Comparison of ENCODE assay signal across 8 cellular contexts in the genomic region with DNA sequence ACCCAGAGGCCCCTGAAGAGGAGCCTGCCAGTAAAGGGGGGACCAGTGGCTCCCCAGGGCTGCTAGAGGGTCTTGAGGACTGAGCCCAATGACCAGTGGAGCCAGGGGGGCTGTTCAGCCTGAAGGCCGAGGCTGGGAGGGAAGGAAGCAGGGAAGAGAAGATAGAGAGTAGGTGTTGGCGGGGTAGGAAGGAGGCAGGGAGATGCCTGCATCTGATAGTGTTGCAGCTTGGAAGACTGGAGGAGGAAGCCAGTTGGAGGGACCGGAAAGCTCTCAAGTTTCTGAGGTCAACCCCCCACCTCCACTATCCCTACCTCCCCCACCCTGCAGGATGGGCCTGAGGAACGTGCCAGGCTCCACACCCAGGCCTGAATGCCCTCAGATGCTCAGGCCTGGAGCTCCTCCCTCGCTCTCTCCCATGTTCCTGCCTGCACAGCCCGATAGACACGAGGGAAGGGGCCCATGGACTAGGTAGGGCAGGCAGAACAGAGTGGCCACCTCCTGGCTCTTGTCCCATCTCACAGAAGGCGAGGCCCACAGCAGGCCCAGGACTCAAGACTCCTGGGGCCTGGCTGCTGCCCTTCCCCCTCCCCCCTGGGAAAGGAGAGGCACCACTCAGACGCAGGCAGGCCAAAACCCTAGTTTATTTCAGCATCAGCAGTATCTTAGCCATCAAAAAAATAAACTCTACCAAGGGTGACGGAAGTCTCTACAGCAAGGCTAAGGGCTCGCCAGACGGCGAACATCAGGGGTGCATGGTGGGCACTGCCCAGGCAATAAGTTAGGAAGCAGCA. TPM values are rescaled to one million over a fixed set of nuclear protein-coding genes. Genes with fewer than 3 reads are reported as not detected.
DNase-seq lines count a peak whose midpoint lies in the region; ATAC-seq, FAIRE-seq and TF ChIP-seq lines count a peak whose summit lies in the region.

No MANE protein-coding gene starts in this region.

- peaks cover 5% of the 10 kb centered on the region for H3K4me1 Mint-ChIP-seq in activated T-helper 17 cell treated with anti-CD3 and anti-CD28 coated beads, Interleukin-2, amount 50 U/mL, for 72 hours

- FAIRE-seq in HepG2 (lab: Jason Lieb, UNC) = no peak

- H3K27me3 Mint-ChIP-seq in activated T-helper 17 cell treated with anti-CD3 and anti-CD28 coated beads, Interleukin-2, amount 50 U/mL, for 72 hours = no peaks in the 10 kb centered on the region

- in situ Hi-C loops in HepG2 (cut with HindIII; ENCODE audit: extremely low pct_ligation_motif_present, low pct_unique_long_range_greater_than_20kb) = no loop called here

- no peak overlapping the region for H2AFZ ChIP-seq in HepG2 (ENCODE audit: low read length)

- no peaks in the 10 kb centered on the region for H3K27me3 ChIP-seq in HepG2 (ENCODE audit: control insufficient read depth in 1 of 2, insufficient read depth in 2 of 2, low read length in 2 of 2)

- peak overlapping the region; percentile 22 for H3K4me3 Mint-ChIP-seq in activated T-helper 17 cell treated with anti-CD3 and anti-CD28 coated beads, Interleukin-2, amount 50 U/mL, for 72 hours

- CTCF ChIA-PET in HepG2 (lab: Yijun Ruan, JAX; ENCODE audit: low intra/inter-chr PET ratio, low total read pairs) = interaction anchor here (1.3 to 3.0 kb wide), 2 partner anchors 27 to 31 kb away, joined by 6 to 38 read pairs; no protein-coding TSS in a partner anchor

- no peak for ATAC-seq in Right ventricle myocardium inferior
- no peak for ATAC-seq in activated T-helper 17 cell treated with anti-CD3 and anti-CD28 coated beads, Interleukin-2, amount 50 U/mL, for 72 hours (replicated peaks)
- peak; percentile 3 for ATAC-seq in HepG2
- ATAC-seq in HG02759 (IDR thresholded peaks at IDR 0.05; ENCODE audit: unreplicated experiment) = no peak

- peak; percentile 69 for DNase-seq in cardiac septum (ENCODE audit: low spot score)
- no peak for DNase-seq in Right ventricle myocardium inferior (ENCODE audit: missing footprints)
- DNase-seq in HepG2 (ENCODE audit: low spot score) = no peak
- no peak for DNase-seq in amniotic stem cell (lab: John Stamatoyannopoulos, UW)
- no peak for DNase-seq in H4 (ENCODE audit: low spot score)
- no peak for DNase-seq in cortex of kidney (lab: John Stamatoyannopoulos, UW)

- peaks cover 0 to 10% of the 10 kb centered on the region in 2 experiments; a peak in 3 of 5 replicates for H3K36me3 ChIP-seq in HepG2 (replicated peaks in 1 of 2; ENCODE audit: control insufficient read depth in 1 of 2, insufficient read depth in 2 of 2, low read length in 2 of 2)

- no peaks in the 10 kb centered on the region for H4K20me1 ChIP-seq in HepG2 (ENCODE audit: insufficient read depth, low read length)

- H3K4me3 ChIP-seq in HepG2 (replicated peaks in 1 of 3; ENCODE audit: insufficient read depth in 1 of 3, low read depth in 2 of 3, low read length in 3 of 3) = peak overlapping the region in 1 of 3 experiments; percentile 5; a peak in 1 of 6 replicates

- no peak for TF ChIP-seq POLR2A in HepG2 (IDR thresholded peaks at IDR 0.05; ENCODE audit: insufficient read depth in 1 of 2, low read depth in 2 of 2, low read length in 2 of 2)

- no peak overlapping the region for H3K9ac ChIP-seq in HepG2 (ENCODE audit: insufficient read depth, low read depth, low read length)

- TF ChIP-seq EP300 in HepG2 (IDR thresholded peaks at IDR 0.05; ENCODE audit: low read depth in 2 of 2, low read length in 2 of 2) (no peak), HepG2 (CRISPR knock-in tag; IDR thresholded peaks at IDR 0.05; ENCODE audit: borderline replicate concordance) (no peak)

- H3K9me3 ChIP-seq in HepG2 (ENCODE audit: low read length) = no peaks in the 10 kb centered on the region

- H3K27ac Mint-ChIP-seq in activated T-helper 17 cell treated with anti-CD3 and anti-CD28 coated beads, Interleukin-2, amount 50 U/mL, for 72 hours = no peak overlapping the region

- intact Hi-C loops in cardiac septum (cut with DNase I) (loop anchor here (2.0 kb wide), 1 partner anchor 28 kb away; no protein-coding TSS in a partner anchor), Right ventricle myocardium inferior (cut with DNase I) (loop anchor here (2.0 kb wide), 1 partner anchor 28 kb away; no protein-coding TSS in a partner anchor), HepG2 (cut with micrococcal nuclease; ENCODE audit: unreplicated experiment) (no loop called here)

- peaks cover 46% of the 10 kb centered on the region for H3K4me1 ChIP-seq in HepG2 (ENCODE audit: insufficient read depth, low read length)

- TF ChIP-seq CTCF in HepG2 (CRISPR knock-in tag; IDR thresholded peaks at IDR 0.05) = no peak

- peak overlapping the region; percentile 73; the same call in 1 of the 2 replicates for H3K4me2 ChIP-seq in HepG2 (ENCODE audit: low read depth, low read length)

- H3K79me2 ChIP-seq in HepG2 (ENCODE audit: insufficient read depth, low read length) = peaks cover 4% of the 10 kb centered on the region

- TF ChIP-seq RAD21 in HepG2 (CRISPR knock-in tag; IDR thresholded peaks at IDR 0.05) = no peak

- POLR2A ChIA-PET in HepG2 (lab: Yijun Ruan, JAX) = interaction anchor here (2.6 to 3.1 kb wide), 2 partner anchors 9 to 22 kb away, joined by 7 to 24 read pairs; partner anchors contain the start of gene TRMT61A

- WGBS in HepG2 (ENCODE audit: low lambda C conversion rate) = 86% methylated on average over 12 of the region's 13 CpGs

- no peaks in the 10 kb centered on the region for H3K9me3 Mint-ChIP-seq in activated T-helper 17 cell treated with anti-CD3 and anti-CD28 coated beads, Interleukin-2, amount 50 U/mL, for 72 hours

- BruUV-seq in HepG2 (replicated peaks; lab: Mats Ljungman, UMichigan) = no TSS peak

- no peaks in the 10 kb centered on the region for H3K36me3 Mint-ChIP-seq in activated T-helper 17 cell treated with anti-CD3 and anti-CD28 coated beads, Interleukin-2, amount 50 U/mL, for 72 hours (ENCODE audit: low read depth)

- no peak overlapping the region for H3K27ac ChIP-seq in HepG2 (ENCODE audit: extremely low read length, insufficient read depth, low read length)

RNA-seq across cellular contexts. Expression of gene CKB, which starts 3.4 kb away (rescaled TPM):
- total RNA-seq in cardiac septum = 327 TPM
- total RNA-seq in Right ventricle myocardium inferior = 577 TPM
- total RNA-seq in activated T-helper 17 cell treated with anti-CD3 and anti-CD28 coated beads, Interleukin-2, amount 50 U/mL, for 72 hours = 10 to 100 TPM in 1 of 2 donors, 1 to 10 TPM in 1; 4.5 to 13.4 TPM
- total RNA-seq in HepG2 (2016; rRNA removed; fragmentation: Illumina TruSeq; extraction: Trizol) = 82.3 and 92.4 TPM in 2 replicates
- total RNA-seq in HepG2 (2016; cell fraction: cytosol; rRNA removed; fragmentation: Illumina TruSeq; extraction: Trizol; ENCODE audit: low read depth) = 35.0 and 38.6 TPM in 2 replicates
- total RNA-seq in HepG2 (2016; cell fraction: insoluble cytoplasmic fraction; rRNA removed; fragmentation: Illumina TruSeq; extraction: Trizol) = 77.0 and 90.7 TPM in 2 replicates
- total RNA-seq in HepG2 (2016; cell fraction: membrane; rRNA removed; fragmentation: Illumina TruSeq; extraction: Trizol) = 39.1 and 44.5 TPM in 2 replicates
- 55.0 and 62.1 TPM in 2 replicates for total RNA-seq in HepG2 (2016; cell fraction: nucleus; rRNA removed; fragmentation: Illumina TruSeq; extraction: Trizol)
- 179 and 217 TPM in 2 replicates for polyA plus RNA-seq in HepG2 (2011; rRNA removed)
- polyA plus RNA-seq in HepG2 (2011; cell fraction: cytosol; rRNA removed) = 94.2 and 257 TPM in 2 replicates
- 634 and 1,191 TPM in 2 replicates for polyA plus RNA-seq in HepG2 (2011; cell fraction: nucleus; rRNA removed)
- 136 and 210 TPM in 2 replicates for polyA plus RNA-seq in HepG2 (2012)
- 60.2 and 68.2 TPM in 2 replicates for polyA plus RNA-seq in HepG2 (2016; cell fraction: cytosol; fragmentation: Illumina TruSeq; extraction: Trizol; ENCODE audit: low read depth)
- 156 and 198 TPM in 2 replicates for polyA plus RNA-seq in HepG2 (2016; cell fraction: insoluble cytoplasmic fraction; fragmentation: Illumina TruSeq; extraction: Trizol; ENCODE audit: low read depth)
- polyA plus RNA-seq in HepG2 (2016; cell fraction: membrane; fragmentation: Illumina TruSeq; extraction: Trizol; ENCODE audit: low read depth) = 60.4 and 60.5 TPM in 2 replicates
- polyA plus RNA-seq in HepG2 (2016; cell fraction: nucleus; fragmentation: Illumina TruSeq; extraction: Trizol; ENCODE audit: insufficient read depth, low read depth) = 164 and 170 TPM in 2 replicates
- polyA minus RNA-seq in HepG2 (2011; rRNA and poly(A)+ RNA removed; ENCODE audit: low replicate concordance) = 111 and 125 TPM in 2 replicates
- 96.8 and 156 TPM in 2 replicates for polyA minus RNA-seq in HepG2 (2011; cell fraction: cytosol; rRNA and poly(A)+ RNA removed)
- 34.2 and 39.0 TPM in 2 replicates for polyA minus RNA-seq in HepG2 (2011; cell fraction: nucleus; rRNA and poly(A)+ RNA removed)
- total RNA-seq in H4 (2014; rRNA removed; shearing (Covaris generic)) = 47.1 and 52.4 TPM in 2 replicates

RNA-seq across cellular contexts. Expression of gene TRMT61A, which starts 9.8 kb away (rescaled TPM):
- total RNA-seq in cardiac septum (5.2 TPM), Right ventricle myocardium inferior (5.6 TPM), HepG2 (2016; rRNA removed; fragmentation: Illumina TruSeq; extraction: Trizol) (12.2 and 13.6 TPM in 2 replicates)
- total RNA-seq in activated T-helper 17 cell treated with anti-CD3 and anti-CD28 coated beads, Interleukin-2, amount 50 U/mL, for 72 hours = 10 to 100 TPM in 1 of 2 donors, 1 to 10 TPM in 1; 7.0 to 17.2 TPM
- 4.0 and 5.2 TPM in 2 replicates for total RNA-seq in HepG2 (2016; cell fraction: cytosol; rRNA removed; fragmentation: Illumina TruSeq; extraction: Trizol; ENCODE audit: low read depth)
- 12.4 and 14.5 TPM in 2 replicates for total RNA-seq in HepG2 (2016; cell fraction: insoluble cytoplasmic fraction; rRNA removed; fragmentation: Illumina TruSeq; extraction: Trizol)
- 8.3 and 9.6 TPM in 2 replicates for total RNA-seq in HepG2 (2016; cell fraction: membrane; rRNA removed; fragmentation: Illumina TruSeq; extraction: Trizol)
- 10.4 and 11.7 TPM in 2 replicates for total RNA-seq in HepG2 (2016; cell fraction: nucleus; rRNA removed; fragmentation: Illumina TruSeq; extraction: Trizol)
- 6.5 and 9.8 TPM in 2 replicates for polyA plus RNA-seq in HepG2 (2011; rRNA removed)
- 6.4 and 11.5 TPM in 2 replicates for polyA plus RNA-seq in HepG2 (2011; cell fraction: cytosol; rRNA removed)
- polyA plus RNA-seq in HepG2 (2011; cell fraction: nucleus; rRNA removed) = 26.1 and 31.2 TPM in 2 replicates
- 4.0 and 8.4 TPM in 2 replicates for polyA plus RNA-seq in HepG2 (2012)
- 3.9 and 4.4 TPM in 2 replicates for polyA plus RNA-seq in HepG2 (2016; cell fraction: cytosol; fragmentation: Illumina TruSeq; extraction: Trizol; ENCODE audit: low read depth)
- polyA plus RNA-seq in HepG2 (2016; cell fraction: insoluble cytoplasmic fraction; fragmentation: Illumina TruSeq; extraction: Trizol; ENCODE audit: low read depth) = 12.0 and 13.1 TPM in 2 replicates
- polyA plus RNA-seq in HepG2 (2016; cell fraction: membrane; fragmentation: Illumina TruSeq; extraction: Trizol; ENCODE audit: low read depth) = 6.7 and 7.2 TPM in 2 replicates
- polyA plus RNA-seq in HepG2 (2016; cell fraction: nucleus; fragmentation: Illumina TruSeq; extraction: Trizol; ENCODE audit: insufficient read depth, low read depth) = 13.5 and 14.3 TPM in 2 replicates
- polyA minus RNA-seq in HepG2 (2011; rRNA and poly(A)+ RNA removed; ENCODE audit: low replicate concordance) = 14.6 and 19.9 TPM in 2 replicates
- 4.6 and 4.7 TPM in 2 replicates for polyA minus RNA-seq in HepG2 (2011; cell fraction: cytosol; rRNA and poly(A)+ RNA removed)
- 15.8 and 16.6 TPM in 2 replicates for polyA minus RNA-seq in HepG2 (2011; cell fraction: nucleus; rRNA and poly(A)+ RNA removed)
- total RNA-seq in H4 (2014; rRNA removed; shearing (Covaris generic)) = 5.8 and 6.8 TPM in 2 replicates

RNA-seq across cellular contexts. Expression of gene BAG5, which starts 43.2 kb away (rescaled TPM):
- total RNA-seq in cardiac septum (20.1 TPM), Right ventricle myocardium inferior (16.1 TPM), HepG2 (2016; rRNA removed; fragmentation: Illumina TruSeq; extraction: Trizol) (21.0 and 34.8 TPM in 2 replicates)
- total RNA-seq in activated T-helper 17 cell treated with anti-CD3 and anti-CD28 coated beads, Interleukin-2, amount 50 U/mL, for 72 hours = 10 to 100 TPM; 21.0 to 33.2 TPM
- 2.3 and 2.5 TPM in 2 replicates for total RNA-seq in HepG2 (2016; cell fraction: cytosol; rRNA removed; fragmentation: Illumina TruSeq; extraction: Trizol; ENCODE audit: low read depth)
- total RNA-seq in HepG2 (2016; cell fraction: insoluble cytoplasmic fraction; rRNA removed; fragmentation: Illumina TruSeq; extraction: Trizol) = 21.9 and 34.1 TPM in 2 replicates
- 11.4 and 14.2 TPM in 2 replicates for total RNA-seq in HepG2 (2016; cell fraction: membrane; rRNA removed; fragmentation: Illumina TruSeq; extraction: Trizol)
- total RNA-seq in HepG2 (2016; cell fraction: nucleus; rRNA removed; fragmentation: Illumina TruSeq; extraction: Trizol) = 14.8 and 16.2 TPM in 2 replicates
- polyA plus RNA-seq in HepG2 (2011; rRNA removed) = 3.0 and 3.5 TPM in 2 replicates
- polyA plus RNA-seq in HepG2 (2011; cell fraction: cytosol; rRNA removed) = 2.5 and 3.9 TPM in 2 replicates
- polyA plus RNA-seq in HepG2 (2011; cell fraction: nucleus; rRNA removed) = 3.3 and 3.7 TPM in 2 replicates
- 7.9 and 9.3 TPM in 2 replicates for polyA plus RNA-seq in HepG2 (2012)
- polyA plus RNA-seq in HepG2 (2016; cell fraction: cytosol; fragmentation: Illumina TruSeq; extraction: Trizol; ENCODE audit: low read depth) = 1.0 and 1.3 TPM in 2 replicates
- 16.8 and 20.0 TPM in 2 replicates for polyA plus RNA-seq in HepG2 (2016; cell fraction: insoluble cytoplasmic fraction; fragmentation: Illumina TruSeq; extraction: Trizol; ENCODE audit: low read depth)
- polyA plus RNA-seq in HepG2 (2016; cell fraction: membrane; fragmentation: Illumina TruSeq; extraction: Trizol; ENCODE audit: low read depth) = 5.3 and 6.2 TPM in 2 replicates
- polyA plus RNA-seq in HepG2 (2016; cell fraction: nucleus; fragmentation: Illumina TruSeq; extraction: Trizol; ENCODE audit: insufficient read depth, low read depth) = 13.8 and 14.6 TPM in 2 replicates
- 5.3 and 11.8 TPM in 2 replicates for polyA minus RNA-seq in HepG2 (2011; rRNA and poly(A)+ RNA removed; ENCODE audit: low replicate concordance)
- polyA minus RNA-seq in HepG2 (2011; cell fraction: cytosol; rRNA and poly(A)+ RNA removed) = 7.2 and 8.6 TPM in 2 replicates
- 9.8 and 9.9 TPM in 2 replicates for polyA minus RNA-seq in HepG2 (2011; cell fraction: nucleus; rRNA and poly(A)+ RNA removed)
- 11.3 and 18.5 TPM in 2 replicates for total RNA-seq in H4 (2014; rRNA removed; shearing (Covaris generic))

RNA-seq across cellular contexts. Expression of gene COA8, which starts 43.5 kb away (rescaled TPM):
- total RNA-seq in cardiac septum (43.8 TPM), Right ventricle myocardium inferior (49.3 TPM), HepG2 (2016; rRNA removed; fragmentation: Illumina TruSeq; extraction: Trizol) (25.1 and 25.2 TPM in 2 replicates)
- total RNA-seq in activated T-helper 17 cell treated with anti-CD3 and anti-CD28 coated beads, Interleukin-2, amount 50 U/mL, for 72 hours = 10 to 100 TPM; 30.9 to 39.9 TPM
- 29.4 and 38.9 TPM in 2 replicates for total RNA-seq in HepG2 (2016; cell fraction: cytosol; rRNA removed; fragmentation: Illumina TruSeq; extraction: Trizol; ENCODE audit: low read depth)
- 25.7 and 29.2 TPM in 2 replicates for total RNA-seq in HepG2 (2016; cell fraction: insoluble cytoplasmic fraction; rRNA removed; fragmentation: Illumina TruSeq; extraction: Trizol)
- 46.6 and 48.0 TPM in 2 replicates for total RNA-seq in HepG2 (2016; cell fraction: membrane; rRNA removed; fragmentation: Illumina TruSeq; extraction: Trizol)
- total RNA-seq in HepG2 (2016; cell fraction: nucleus; rRNA removed; fragmentation: Illumina TruSeq; extraction: Trizol) = 11.0 and 15.0 TPM in 2 replicates
- polyA plus RNA-seq in HepG2 (2011; rRNA removed) = 10.9 and 14.0 TPM in 2 replicates
- 10.2 and 14.5 TPM in 2 replicates for polyA plus RNA-seq in HepG2 (2011; cell fraction: cytosol; rRNA removed)
- 2.6 and 3.1 TPM in 2 replicates for polyA plus RNA-seq in HepG2 (2011; cell fraction: nucleus; rRNA removed)
- 25.7 and 32.6 TPM in 2 replicates for polyA plus RNA-seq in HepG2 (2012)
- polyA plus RNA-seq in HepG2 (2016; cell fraction: cytosol; fragmentation: Illumina TruSeq; extraction: Trizol; ENCODE audit: low read depth) = 63.7 and 73.8 TPM in 2 replicates
- 33.7 and 39.8 TPM in 2 replicates for polyA plus RNA-seq in HepG2 (2016; cell fraction: insoluble cytoplasmic fraction; fragmentation: Illumina TruSeq; extraction: Trizol; ENCODE audit: low read depth)
- 52.0 and 59.9 TPM in 2 replicates for polyA plus RNA-seq in HepG2 (2016; cell fraction: membrane; fragmentation: Illumina TruSeq; extraction: Trizol; ENCODE audit: low read depth)
- polyA plus RNA-seq in HepG2 (2016; cell fraction: nucleus; fragmentation: Illumina TruSeq; extraction: Trizol; ENCODE audit: insufficient read depth, low read depth) = 21.5 and 21.7 TPM in 2 replicates
- 4.7 and 5.1 TPM in 2 replicates for polyA minus RNA-seq in HepG2 (2011; rRNA and poly(A)+ RNA removed; ENCODE audit: low replicate concordance)
- polyA minus RNA-seq in HepG2 (2011; cell fraction: cytosol; rRNA and poly(A)+ RNA removed) = 3.6 and 6.4 TPM in 2 replicates
- 10.1 and 11.3 TPM in 2 replicates for polyA minus RNA-seq in HepG2 (2011; cell fraction: nucleus; rRNA and poly(A)+ RNA removed)
- 21.7 and 22.3 TPM in 2 replicates for total RNA-seq in H4 (2014; rRNA removed; shearing (Covaris generic))
